Comparison of ENCODE assay signal across 26 cellular contexts in genomic region chr3:181212271-181212670, GRCh38.
"Had no signal": no experiment of that assay in that cellular context is flagged by ENCODE, and none has a peak within 500 bp of the region (broad histone marks: within the 10 kb centered on the region; RNA-seq: fewer than 3 reads in every experiment).

No MANE protein-coding gene starts in this region.

- DNase-seq: activated B cell treated with CpG ODN at 0.5 μM for 24 hours; activated CD4-positive, alpha-beta T cell treated with anti-CD3 and anti-CD28 coated beads for 48 hours; activated CD4-positive, alpha-beta T cell treated with anti-CD3 and anti-CD28 coated beads, Interleukin-2, amount 50 U/mL, for 1 hour; activated CD4-positive, alpha-beta T cell treated with anti-CD3 and anti-CD28 coated beads, Interleukin-2, amount 50 U/mL, for 48 hours; activated CD8-positive, alpha-beta memory T cell treated with anti-CD3 and anti-CD28 coated beads for 24 hours; activated CD8-positive, alpha-beta T cell treated with anti-CD3 and anti-CD28 coated beads for 36 hours; activated effector memory CD4-positive, alpha-beta T cell treated with Interleukin-2 at 50 U/mL for 16 hours; activated gamma-delta T cell treated with Interleukin-2 at 50 U/mL for 16 hours; activated naive CD4-positive, alpha-beta T cell treated with anti-CD3 and anti-CD28 coated beads, Interleukin-2, amount 50 U/mL, for 16 hours; activated naive CD4-positive, alpha-beta T cell treated with Interleukin-2 at 50 U/mL for 16 hours; activated T-cell treated with anti-CD3 and anti-CD28 coated beads, Interleukin-2, amount 50 U/mL, for 4 hours; amniotic stem cell; anterior cingulate cortex; brain microvascular endothelial cell; central memory CD4-positive, alpha-beta T cell; cerebellar nuclear complex; colonic mucosa; effector memory CD4-positive, alpha-beta T cell; endodermal cell; erythroblast; esophagus squamous epithelium; head of caudate nucleus; T-helper 2 cell; WERI-Rb-1 had no signal

- H3K9me3 ChIP-seq: colonic mucosa, esophagus squamous epithelium had no signal

- H3K36me3 ChIP-seq: brain microvascular endothelial cell, colonic mucosa, esophagus squamous epithelium, WERI-Rb-1 had no signal

- H3K27me3 ChIP-seq: brain microvascular endothelial cell, colonic mucosa, esophagus squamous epithelium had no signal

- ATAC-seq: activated CD4-positive, CD25-positive, alpha-beta regulatory T cell treated with anti-CD3 and anti-CD28 coated beads, Interleukin-2, amount 50 U/mL, for 24 hours; activated CD8-positive, alpha-beta T cell treated with anti-CD3 and anti-CD28 coated beads for 36 hours; activated T-cell treated with anti-CD3 and anti-CD28 coated beads, Interleukin-2, amount 50 U/mL, for 4 hours; activated T-helper 17 cell treated with anti-CD3 and anti-CD28 coated beads, Interleukin-2, amount 50 U/mL, for 72 hours had no signal

- H3K4me3 ChIP-seq: colonic mucosa, esophagus squamous epithelium had no signal

- H3K4me1 ChIP-seq: colonic mucosa, esophagus squamous epithelium had no signal

- H3K27ac ChIP-seq: brain microvascular endothelial cell, colonic mucosa, esophagus squamous epithelium, WERI-Rb-1 had no signal
